Comparison of ENCODE assay signal across 1 cellular context in genomic region chr6:5115168-5115567, GRCh38.
TF ChIP-seq lines count a peak whose summit lies in the region.

No MANE protein-coding gene starts in this region.

TF ChIP-seq in HepG2, 621 proteins besides CTCF, POLR2A, EP300 and RAD21 (continued from another document):
- TF ChIP-seq ZBTB33 (CRISPR knock-in tag; IDR thresholded peaks at IDR 0.05) = peak; percentile 91
- 0 out of 2 replicates have a peak, but pooled peaks have one; percentile 34 for TF ChIP-seq ZSCAN9 (CRISPR knock-in tag; IDR thresholded peaks at IDR 0.05; ENCODE audit: borderline replicate concordance)
- no peak for TF ChIP-seq TEF (CRISPR knock-in tag; IDR thresholded peaks at IDR 0.05)
- TF ChIP-seq ZNF232 (CRISPR knock-in tag; IDR thresholded peaks at IDR 0.05; ENCODE audit: borderline replicate concordance) = peak; percentile 19; the same call in 1 of the 2 replicates
- TF ChIP-seq FOXO1 (CRISPR knock-in tag; IDR thresholded peaks at IDR 0.05) = peak; percentile 68; the same call in 1 of the 2 replicates
- TF ChIP-seq HDAC1 (CRISPR knock-in tag; IDR thresholded peaks at IDR 0.05) = no peak
- TF ChIP-seq NONO (IDR thresholded peaks at IDR 0.05) = no peak
- no peak for TF ChIP-seq NONO (CRISPR knock-in tag; conservative IDR thresholded peaks at IDR 0.05)
- 0 out of 2 replicates have a peak, but pooled peaks have one; percentile 25 for TF ChIP-seq HIVEP1 (CRISPR knock-in tag; IDR thresholded peaks at IDR 0.05)
- 0 out of 2 replicates have a peak, but pooled peaks have one; percentile 31 for TF ChIP-seq ZNF512 (CRISPR knock-in tag; IDR thresholded peaks at IDR 0.05)
- no peak for TF ChIP-seq ZNF550 (CRISPR knock-in tag; IDR thresholded peaks at IDR 0.05; ENCODE audit: borderline replicate concordance)
- no peak for TF ChIP-seq ZFP36L1 (CRISPR knock-in tag; IDR thresholded peaks at IDR 0.05)
- peak; percentile 97 for TF ChIP-seq SALL1 (CRISPR knock-in tag; IDR thresholded peaks at IDR 0.05)
- TF ChIP-seq PRMT3 (CRISPR knock-in tag; IDR thresholded peaks at IDR 0.05; ENCODE audit: borderline replicate concordance, low read depth) = no peak
- no peak for TF ChIP-seq PTBP1 (IDR thresholded peaks at IDR 0.05; ENCODE audit: low read depth, low read length, poor library complexity, severe bottlenecking)
- TF ChIP-seq GPN1 (CRISPR knock-in tag; IDR thresholded peaks at IDR 0.05; ENCODE audit: borderline replicate concordance) = no peak
- TF ChIP-seq REPIN1 (CRISPR knock-in tag; IDR thresholded peaks at IDR 0.05; ENCODE audit: borderline replicate concordance, low read depth) = peak; percentile 72; the same call in 1 of the 2 replicates
- TF ChIP-seq HOMEZ (CRISPR knock-in tag; IDR thresholded peaks at IDR 0.05; ENCODE audit: low read depth) = peak; percentile 47; the same call in 1 of the 2 replicates
- TF ChIP-seq RARA (CRISPR knock-in tag; IDR thresholded peaks at IDR 0.05) = peak; percentile 49; the same call in 1 of the 2 replicates
- peak; percentile 41 for TF ChIP-seq ARID3A (IDR thresholded peaks at IDR 0.05; ENCODE audit: low read depth, low read length)
- TF ChIP-seq HNF4A (CRISPR knock-in tag; IDR thresholded peaks at IDR 0.05) = peak; percentile 36
